In the genomic region with DNA sequence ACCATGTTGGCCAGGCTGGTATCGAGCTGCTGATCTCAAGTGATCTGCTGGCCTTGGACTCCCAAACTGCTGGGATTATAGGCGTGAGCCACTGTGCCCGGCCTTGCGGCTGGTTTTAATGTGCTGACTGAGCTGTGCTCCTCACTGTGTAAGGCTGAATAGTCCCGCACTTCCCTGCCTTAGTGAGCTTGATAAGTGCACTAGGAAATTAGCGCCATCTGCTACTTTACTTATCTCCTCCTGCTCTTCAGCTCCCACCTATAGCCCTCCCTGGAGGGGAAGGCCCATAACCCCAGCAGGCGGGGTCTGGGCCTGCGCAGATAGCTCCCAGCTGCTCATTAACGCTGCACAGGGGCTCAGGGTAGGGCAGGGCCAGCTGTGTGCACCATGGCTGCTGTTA, we compare ENCODE assay signal across 15 cellular contexts. TPM values are rescaled to one million over a fixed set of nuclear protein-coding genes. Genes with fewer than 3 reads are reported as not detected.
DNase-seq lines count a peak whose midpoint lies in the region; ATAC-seq and TF ChIP-seq lines count a peak whose summit lies in the region.
"Had no signal": no experiment of that assay in that cellular context is flagged by ENCODE, and none has a peak within 500 bp of the region (broad histone marks: within the 10 kb centered on the region; RNA-seq: fewer than 3 reads in every experiment).

No MANE protein-coding gene starts in this region.

- peaks cover 55% of the 10 kb centered on the region for H3K4me1 Mint-ChIP-seq in HFFc6 (ENCODE audit: low read depth)
- H3K4me1 Mint-ChIP-seq in glutamatergic neuron (ENCODE audit: low read depth, unreplicated experiment) = peaks cover 29% of the 10 kb centered on the region
- H3K4me1 Mint-ChIP-seq in activated T-cell treated with anti-CD3 and anti-CD28 coated beads, Interleukin-2, amount 50 U/mL, for 72 hours (ENCODE audit: low read depth) = no peaks in the 10 kb centered on the region

- H3K9me3 ChIP-seq in Panc1 (ENCODE audit: control insufficient read depth, insufficient read depth, low read depth, low read length) = no peaks in the 10 kb centered on the region
- no peaks in the 10 kb centered on the region for H3K9me3 ChIP-seq in stomach smooth muscle (ENCODE audit: control insufficient read depth in 2 of 2, low read length in 2 of 2)

- BruUV-seq in Panc1 (replicated peaks; lab: Mats Ljungman, UMichigan) = no TSS peak

- ATAC-seq in Panc1 (peak; percentile 78), HG03442 (IDR thresholded peaks at IDR 0.05; ENCODE audit: unreplicated experiment) (no peak)
- ATAC-seq in activated T-cell treated with anti-CD3 and anti-CD28 coated beads, Interleukin-2, amount 50 U/mL, for 72 hours (replicated peaks in 1 of 2) = no peak

- TF ChIP-seq CTCF in HFFc6 (IDR thresholded peaks at IDR 0.05) (no peak), Panc1 (IDR thresholded peaks at IDR 0.05) (no peak), glutamatergic neuron (IDR thresholded peaks at IDR 0.05; ENCODE audit: partially characterized antibody, unreplicated experiment) (no peak)

- no peaks in the 10 kb centered on the region; the same call in 1 of the 2 replicates for H3K27me3 Mint-ChIP-seq in HFFc6 (ENCODE audit: insufficient read depth)
- H3K27me3 Mint-ChIP-seq in glutamatergic neuron (ENCODE audit: unreplicated experiment) = peaks cover 3% of the 10 kb centered on the region
- no peaks in the 10 kb centered on the region for H3K27me3 Mint-ChIP-seq in activated T-cell treated with anti-CD3 and anti-CD28 coated beads, Interleukin-2, amount 50 U/mL, for 72 hours (ENCODE audit: low read depth)

- H3K4me3 ChIP-seq in Panc1 (ENCODE audit: low read depth in 2 of 2, low read length in 2 of 2) (peak overlapping the region in 1 of 2 experiments; percentile 40; a peak in 2 of 4 replicates), stomach smooth muscle (ENCODE audit: low read length in 2 of 2) (no peak overlapping the region)

- POLR2A ChIA-PET in Panc1 (lab: Charles Lee) = interaction anchor here (0.6 kb wide), 1 partner anchor 258 kb away, joined by 3 read pairs; no protein-coding TSS in a partner anchor

- CTCF ChIA-PET in Panc1 (lab: Charles Lee) = interaction anchor here (0.6 to 1.5 kb wide), 3 partner anchors 19 to 337 kb away, joined by 3 read pairs; no protein-coding TSS in a partner anchor

- H3K36me3 Mint-ChIP-seq in HFFc6 (ENCODE audit: low read depth) (peaks cover 36% of the 10 kb centered on the region), glutamatergic neuron (ENCODE audit: unreplicated experiment) (no peaks in the 10 kb centered on the region)
- H3K36me3 Mint-ChIP-seq in activated T-cell treated with anti-CD3 and anti-CD28 coated beads, Interleukin-2, amount 50 U/mL, for 72 hours (ENCODE audit: insufficient read depth in 2 of 2) = no peaks in the 10 kb centered on the region

- H3K4me1 ChIP-seq in Panc1 (ENCODE audit: control insufficient read depth, insufficient read depth, low read length) = peaks cover 7% of the 10 kb centered on the region
- H3K4me1 ChIP-seq in stomach smooth muscle (ENCODE audit: control insufficient read depth, insufficient read depth, low read length) = peaks cover 10% of the 10 kb centered on the region

- in situ Hi-C loops in Panc1 (cut with HindIII; ENCODE audit: low pct_unique_long_range_greater_than_20kb, low sequenced_read_pairs) = no loop called here

- H3K27ac ChIP-seq in Panc1 (ENCODE audit: low read length) (no peak overlapping the region), stomach smooth muscle (ENCODE audit: low read length) (peak overlapping the region; percentile 11)

- H3K27ac Mint-ChIP-seq in HFFc6 = peak overlapping the region; percentile 88
- H3K27ac Mint-ChIP-seq in glutamatergic neuron (ENCODE audit: unreplicated experiment) = peak overlapping the region; percentile 90
- no peak overlapping the region for H3K27ac Mint-ChIP-seq in activated T-cell treated with anti-CD3 and anti-CD28 coated beads, Interleukin-2, amount 50 U/mL, for 72 hours
- H3K27ac Mint-ChIP-seq: activated naive CD4-positive, alpha-beta T cell treated with anti-CD3 and anti-CD28 coated beads for 36 hours had no signal

- intact Hi-C loops in Panc1 (cut with micrococcal nuclease; ENCODE audit: unreplicated experiment) = no loop called here

- DNase-seq in HFFc6 (no peak), Panc1 (ENCODE audit: low read depth, low spot score) (no peak), glutamatergic neuron (peak; percentile 81), HUDEP-2 (lab: John Stamatoyannopoulos, UW; ENCODE audit: unreplicated experiment in 76 of 76) (no peak)
- DNase-seq in activated T-cell treated with anti-CD3 and anti-CD28 coated beads, Interleukin-2, amount 50 U/mL, for 72 hours = no peak
- DNase-seq: activated CD4-positive, alpha-beta T cell treated with anti-CD3 and anti-CD28 coated beads for 48 hours; activated naive CD4-positive, alpha-beta T cell treated with anti-CD3 and anti-CD28 coated beads for 36 hours; cortex of kidney; DMS153; NCI-H2081 treated with DMSO at 0.1 percent for 48 hours had no signal

- no peak overlapping the region for H3K9ac ChIP-seq in stomach smooth muscle (ENCODE audit: low read length in 2 of 2)

- H3K36me3 ChIP-seq in Panc1 (ENCODE audit: control insufficient read depth, insufficient read depth, low read length) = no peaks in the 10 kb centered on the region
- peaks cover 8% of the 10 kb centered on the region in 2 donors for H3K36me3 ChIP-seq in stomach smooth muscle (ENCODE audit: control insufficient read depth in 2 of 2, insufficient read depth in 2 of 2, low read length in 2 of 2)

- peak overlapping the region; percentile 64 for H3K4me3 Mint-ChIP-seq in HFFc6
- H3K4me3 Mint-ChIP-seq in glutamatergic neuron (ENCODE audit: unreplicated experiment) = no peak overlapping the region
- H3K4me3 Mint-ChIP-seq in activated T-cell treated with anti-CD3 and anti-CD28 coated beads, Interleukin-2, amount 50 U/mL, for 72 hours = no peak overlapping the region
- H3K4me3 Mint-ChIP-seq: activated naive CD4-positive, alpha-beta T cell treated with anti-CD3 and anti-CD28 coated beads for 36 hours had no signal

- no peaks in the 10 kb centered on the region for H3K27me3 ChIP-seq in Panc1 (ENCODE audit: control insufficient read depth, insufficient read depth, low read length)
- H3K27me3 ChIP-seq in stomach smooth muscle (ENCODE audit: control insufficient read depth in 1 of 2, insufficient read depth in 2 of 2, low read length in 2 of 2) = no peaks in the 10 kb centered on the region

- H3K9me3 Mint-ChIP-seq in HFFc6 (no peaks in the 10 kb centered on the region), glutamatergic neuron (ENCODE audit: unreplicated experiment) (peaks cover 13% of the 10 kb centered on the region)
- no peaks in the 10 kb centered on the region for H3K9me3 Mint-ChIP-seq in activated T-cell treated with anti-CD3 and anti-CD28 coated beads, Interleukin-2, amount 50 U/mL, for 72 hours
- H3K9me3 Mint-ChIP-seq: activated naive CD4-positive, alpha-beta T cell treated with anti-CD3 and anti-CD28 coated beads for 36 hours had no signal

RNA-seq across cellular contexts. Expression of a gene that starts 49.4 kb away (rescaled TPM):
- total RNA-seq in HFFc6 (2021; fragmentation: NEBNext Ultra II Directional; extraction: Animal tissue kit (Norgen Biotek cat#: 25700)) = 100 to 1,000 TPM; 126 to 201 (median 138) TPM
- 1.5 TPM for total RNA-seq in Panc1 (2021; ENCODE audit: unreplicated experiment)
- 0.55 TPM for polyA plus RNA-seq in Panc1 (2012; ENCODE audit: insufficient read length)
- 24.2 TPM for total RNA-seq in glutamatergic neuron (ENCODE audit: unreplicated experiment)
- total RNA-seq in activated T-cell treated with anti-CD3 and anti-CD28 coated beads, Interleukin-2, amount 50 U/mL, for 72 hours = under 1 TPM; 0.17 to 0.19 TPM
- total RNA-seq: HT-29, lung microvascular endothelial cell, SK-MEL-5 had no signal

Comparison
In these comparisons a context has a peak if more than half of its experiments do, and no peak if none do; other contexts are left out.
1. RNA of a gene that starts 49.4 kb away (total RNA-seq): 126 to 201 TPM in HFFc6 and 24.2 TPM in glutamatergic neuron (single experiment); 1.5 TPM in Panc1 (single experiment) and 0.17 to 0.19 TPM in activated T-cell treated with anti-CD3 and anti-CD28 coated beads, Interleukin-2, amount 50 U/mL, for 72 hours; every median in the first group is over 10 times any median in the second.